2 cellular contexts compared by ENCODE assay signal in genomic region chr22:28846994-28847393, GRCh38.
TF ChIP-seq lines count a peak whose summit lies in the region.

No MANE protein-coding gene starts in this region.

TF ChIP-seq in HepG2, 621 proteins besides CTCF, POLR2A, EP300 and RAD21:
- no peak for TF ChIP-seq ZNF724P (CRISPR knock-in tag; IDR thresholded peaks at IDR 0.05; ENCODE audit: borderline replicate concordance)
- TF ChIP-seq NR2F6 (IDR thresholded peaks at IDR 0.05) = no peak
- no peak for TF ChIP-seq NR2F6 (CRISPR knock-in tag; IDR thresholded peaks at IDR 0.05)
- TF ChIP-seq ZNF562 (CRISPR knock-in tag; IDR thresholded peaks at IDR 0.05; ENCODE audit: borderline replicate concordance) = peak; percentile 69; the same call in 1 of the 2 replicates

TF ChIP-seq in GM12878, 131 proteins besides CTCF, POLR2A, EP300 and RAD21:
- no peak for TF ChIP-seq NR2C1 (IDR thresholded peaks at IDR 0.05)
- peak; percentile 82 for TF ChIP-seq KLF5 (IDR thresholded peaks at IDR 0.05; ENCODE audit: partially characterized antibody)
TF ChIP-seq in GM12878: peak in this region for 1.
